In the genomic region with DNA sequence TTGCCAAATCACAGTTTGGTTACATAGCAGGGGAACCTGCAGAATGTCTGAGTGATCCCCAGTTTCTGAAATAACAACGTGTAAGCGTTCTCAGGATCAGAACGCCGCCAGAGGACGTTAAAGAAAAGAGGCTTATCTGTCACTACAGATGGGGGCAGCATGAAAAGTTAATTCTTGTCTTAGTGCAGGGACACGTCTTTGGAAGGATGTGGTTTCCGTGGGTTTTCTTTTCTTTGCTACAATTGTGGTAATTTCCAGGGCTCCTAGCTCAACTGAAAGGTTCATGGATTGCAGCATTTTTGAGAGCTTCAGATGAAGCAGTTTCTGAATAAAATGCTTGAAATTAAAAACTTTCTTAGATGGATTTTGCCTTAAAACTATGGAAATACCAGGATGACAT, we compare ENCODE assay signal across 11 cellular contexts.
DNase-seq lines count a peak whose midpoint lies in the region; ATAC-seq and TF ChIP-seq lines count a peak whose summit lies in the region.
"Had no signal": no experiment of that assay in that cellular context is flagged by ENCODE, and none has a peak within 500 bp of the region (broad histone marks: within the 10 kb centered on the region; RNA-seq: fewer than 3 reads in every experiment).

No MANE protein-coding gene starts in this region.

- no peaks in the 10 kb centered on the region for H3K9me2 ChIP-seq in OCI-LY7 (ENCODE audit: insufficient read depth, low read length)

- no TSS peak for BruUV-seq in OCI-LY7 (replicated peaks; lab: Mats Ljungman, UMichigan)

- TF ChIP-seq CTCF in OCI-LY7 (conservative IDR thresholded peaks at IDR 0.05; ENCODE audit: low read length): no peak
- TF ChIP-seq CTCF in esophagus squamous epithelium (IDR thresholded peaks at IDR 0.05): peak in 1 of 6 experiments; percentile 6
- no peak for TF ChIP-seq CTCF in heart left ventricle (IDR thresholded peaks at IDR 0.05)

- H3K27me3 ChIP-seq in esophagus squamous epithelium (no peaks in the 10 kb centered on the region), heart left ventricle (peaks cover 0 to 7% (median 0%) of the 10 kb centered on the region in 9 donors)

- H3K4me1 ChIP-seq in OCI-LY7 (ENCODE audit: insufficient read depth, low read length, poor library complexity, severe bottlenecking): peaks cover 15% of the 10 kb centered on the region
- H3K4me1 ChIP-seq in esophagus squamous epithelium: no peaks in the 10 kb centered on the region
- H3K4me1 ChIP-seq in heart left ventricle: peaks cover 0 to 26% (median 0%) of the 10 kb centered on the region in 12 donors

- peak overlapping the region; percentile 73; the same call in 1 of the 2 replicates for H2AFZ ChIP-seq in OCI-LY7 (ENCODE audit: low read length)

- DNase-seq in NK-92 treated with Interleukin-12 subunit alpha and Interleukin-12 subunit beta, amount 100 ng/mL, for 24 hours (lab: John Stamatoyannopoulos, UW): peak; percentile 43
- no peak for DNase-seq in NK-92 (lab: John Stamatoyannopoulos, UW; ENCODE audit: unreplicated experiment)
- DNase-seq in OCI-LY7 (ENCODE audit: low spot score): peak; percentile 16
- DNase-seq in activated naive CD4-positive, alpha-beta T cell treated with Interleukin-2 at 50 U/mL for 16 hours: peak; percentile 39
- DNase-seq in stimulated activated CD8-positive, alpha-beta memory T cell treated with anti-CD3 and anti-CD28 coated beads, Interleukin-7, amount 100 ng/mL, for 1 hour (ENCODE audit: low read depth in 2 of 2): peak; percentile 13 to 20
- no peak for DNase-seq in esophagus squamous epithelium (lab: John Stamatoyannopoulos, UW)
- DNase-seq in heart left ventricle: no peak
- no peak for DNase-seq in NCI-H1092 (lab: John Stamatoyannopoulos, UW)
- DNase-seq: H9, occipital lobe had no signal

- no peaks in the 10 kb centered on the region for H3K9me3 ChIP-seq in OCI-LY7 (ENCODE audit: low read length)
- no peaks in the 10 kb centered on the region for H3K9me3 ChIP-seq in esophagus squamous epithelium
- no peaks in the 10 kb centered on the region for H3K9me3 ChIP-seq in heart left ventricle

- no peaks in the 10 kb centered on the region for H3K79me2 ChIP-seq in OCI-LY7 (ENCODE audit: insufficient read depth, low read depth, low read length)

- no peaks in the 10 kb centered on the region for H4K20me1 ChIP-seq in OCI-LY7 (ENCODE audit: insufficient read depth, low read length)

- POLR2A ChIA-PET in OCI-LY7 (lab: Charles Lee): interaction anchor here (0.7 to 0.9 kb wide), 4 partner anchors 11 to 105 kb away, joined by 3 read pairs; no protein-coding TSS in a partner anchor

- H3K4me2 ChIP-seq in OCI-LY7 (ENCODE audit: low read length): peak overlapping the region; percentile 57

- no peak overlapping the region for H3K27ac ChIP-seq in OCI-LY7 (ENCODE audit: low read depth, low read length, poor library complexity, severe bottlenecking)
- H3K27ac ChIP-seq in esophagus squamous epithelium: no peak overlapping the region
- peak overlapping the region in 1 of 12 donors; percentile 85 for H3K27ac ChIP-seq in heart left ventricle
- H3K27ac ChIP-seq: 22Rv1 had no signal

- TF ChIP-seq POLR2A in esophagus squamous epithelium (IDR thresholded peaks at IDR 0.05) (no peak), heart left ventricle (IDR thresholded peaks at IDR 0.05) (no peak)

- CTCF ChIA-PET in OCI-LY7 (lab: Charles Lee; ENCODE audit: unreplicated experiment): no interaction called here

- WGBS in esophagus squamous epithelium, 2 donors: 67 to 73% methylated on average over 7 of the region's 7 CpGs
- WGBS in heart left ventricle, 4 donors: 56 to 74% (median 71%) methylated on average over 7 of the region's 7 CpGs

- intact Hi-C loops in OCI-LY7 (cut with micrococcal nuclease; ENCODE audit: unreplicated experiment) (no loop called here), esophagus squamous epithelium (cut with DNase I) (no loop called here), heart left ventricle (cut with DNase I) (no loop called here)

- H3K36me3 ChIP-seq in OCI-LY7 (ENCODE audit: insufficient read depth, low read length) (peaks cover 8% of the 10 kb centered on the region; the same call in 1 of the 2 replicates), esophagus squamous epithelium (no peaks in the 10 kb centered on the region), heart left ventricle (no peaks in the 10 kb centered on the region)

- no peak for ATAC-seq in heart left ventricle

- H3K4me3 ChIP-seq in OCI-LY7 (ENCODE audit: low read depth, low read length, poor library complexity, severe bottlenecking) (no peak overlapping the region), esophagus squamous epithelium (no peak overlapping the region), heart left ventricle (peak overlapping the region in 1 of 12 donors; percentile 27)

Comparison
In these comparisons a context has a peak if more than half of its experiments do, and no peak if none do; other contexts are left out.
1. DNase-seq: peak in NK-92 treated with Interleukin-12 subunit alpha and Interleukin-12 subunit beta, amount 100 ng/mL, for 24 hours (single experiment), OCI-LY7 (single experiment), activated naive CD4-positive, alpha-beta T cell treated with Interleukin-2 at 50 U/mL for 16 hours (single experiment) and stimulated activated CD8-positive, alpha-beta memory T cell treated with anti-CD3 and anti-CD28 coated beads, Interleukin-7, amount 100 ng/mL, for 1 hour (2 of 2); none in NK-92 (single experiment), esophagus squamous epithelium (single experiment), heart left ventricle (0 of 5) and NCI-H1092 (single experiment).